24 cellular contexts compared by ENCODE assay signal in the genomic region with DNA sequence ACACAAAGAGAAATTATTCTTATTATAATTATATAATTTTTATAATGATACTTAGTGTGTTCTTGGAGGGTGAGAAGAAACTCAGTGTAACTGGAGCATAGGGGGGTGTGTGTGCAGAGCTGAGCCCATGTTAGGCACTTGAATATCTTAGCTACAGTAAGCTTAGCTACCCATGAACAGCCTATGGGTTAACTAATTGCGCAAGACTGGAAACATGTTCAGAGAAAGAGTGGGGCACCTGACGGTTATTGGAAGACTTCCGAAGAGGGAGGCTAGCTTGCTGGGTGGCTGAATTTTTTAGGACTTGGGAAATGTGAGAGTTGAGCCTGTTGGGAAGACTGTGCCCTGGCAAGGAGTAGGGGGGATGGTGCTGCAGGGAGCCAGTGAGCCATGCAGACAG.
DNase-seq lines count a peak whose midpoint lies in the region; ATAC-seq, FAIRE-seq and TF ChIP-seq lines count a peak whose summit lies in the region.
"Had no signal": no experiment of that assay in that cellular context is flagged by ENCODE, and none has a peak within 500 bp of the region (broad histone marks: within the 10 kb centered on the region; RNA-seq: fewer than 3 reads in every experiment).

No MANE protein-coding gene starts in this region.

- ATAC-seq in HepG2 (no peak), right lobe of liver (no peak), left lung (peak; percentile 90), HG03378 (IDR thresholded peaks at IDR 0.05; ENCODE audit: unreplicated experiment) (no peak)

- H2BK120ac ChIP-seq in neuronal stem cell (ENCODE audit: low read depth, low read length) = no peak overlapping the region

- no peak for TF ChIP-seq EP300 in HepG2 (IDR thresholded peaks at IDR 0.05; ENCODE audit: low read depth in 2 of 2, low read length in 2 of 2)
- TF ChIP-seq EP300 in HepG2 (CRISPR knock-in tag; IDR thresholded peaks at IDR 0.05; ENCODE audit: borderline replicate concordance) = no peak
- TF ChIP-seq EP300 in suprapubic skin (IDR thresholded peaks at IDR 0.05) = no peak

- CTCF ChIA-PET in HepG2 (lab: Yijun Ruan, JAX; ENCODE audit: low intra/inter-chr PET ratio, low total read pairs) = no interaction called here

- in situ Hi-C loops in HepG2 (cut with HindIII; ENCODE audit: extremely low pct_ligation_motif_present, low pct_unique_long_range_greater_than_20kb) = no loop called here

- FAIRE-seq in HepG2 (lab: Jason Lieb, UNC) = no peak
- FAIRE-seq: GM18507, RCC 7860 had no signal

- H3K4me1 ChIP-seq in HepG2 (ENCODE audit: insufficient read depth, low read length) (no peaks in the 10 kb centered on the region), right lobe of liver (no peaks in the 10 kb centered on the region), left lung (no peaks in the 10 kb centered on the region), neuronal stem cell (ENCODE audit: control insufficient read depth in 2 of 2, insufficient read depth in 1 of 2, low read depth in 1 of 2, low read length in 2 of 2) (peaks cover 5 to 13% of the 10 kb centered on the region in 2 donors), suprapubic skin (peaks cover 8% of the 10 kb centered on the region)
- H3K4me1 ChIP-seq: SJCRH30 had no signal

- H3K27ac ChIP-seq in HepG2 (ENCODE audit: extremely low read length, insufficient read depth, low read length) (no peak overlapping the region), right lobe of liver (no peak overlapping the region), left lung (no peak overlapping the region), neuronal stem cell (replicated peaks; ENCODE audit: low read length) (no peak overlapping the region), suprapubic skin (no peak overlapping the region)
- H3K27ac ChIP-seq: C4-2B, HL-60, KMS-11, SJCRH30 had no signal

- H3K9ac ChIP-seq in HepG2 (ENCODE audit: insufficient read depth, low read depth, low read length) (no peak overlapping the region), neuronal stem cell (ENCODE audit: low read depth, low read length, poor library complexity) (peak overlapping the region; percentile 17)
- H3K9ac ChIP-seq: KMS-11 had no signal

- H3K4me2 ChIP-seq in HepG2 (ENCODE audit: low read depth, low read length) = no peak overlapping the region
- H3K4me2 ChIP-seq in neuronal stem cell (ENCODE audit: insufficient read depth, low read length, poor library complexity, severe bottlenecking) = no peak overlapping the region
- H3K4me2 ChIP-seq: KMS-11 had no signal

- POLR2A ChIA-PET in HepG2 (lab: Yijun Ruan, JAX) = no interaction called here

- H3K18ac ChIP-seq in neuronal stem cell (ENCODE audit: low read length) = peak overlapping the region; percentile 66

- no peak overlapping the region for H4K8ac ChIP-seq in neuronal stem cell (ENCODE audit: low read depth, low read length)

- no peak overlapping the region for H3K4me3 ChIP-seq in HepG2 (replicated peaks in 1 of 3; ENCODE audit: insufficient read depth in 1 of 3, low read depth in 2 of 3, low read length in 3 of 3)
- no peak overlapping the region for H3K4me3 ChIP-seq in right lobe of liver
- H3K4me3 ChIP-seq in left lung = no peak overlapping the region
- no peak overlapping the region for H3K4me3 ChIP-seq in neuronal stem cell (ENCODE audit: low read length in 2 of 2)
- no peak overlapping the region for H3K4me3 ChIP-seq in suprapubic skin
- H3K4me3 ChIP-seq: SJCRH30 had no signal

- no peak for TF ChIP-seq POLR2A in HepG2 (IDR thresholded peaks at IDR 0.05; ENCODE audit: insufficient read depth in 1 of 2, low read depth in 2 of 2, low read length in 2 of 2)
- no peak for TF ChIP-seq POLR2A in right lobe of liver (IDR thresholded peaks at IDR 0.05)
- no peak for TF ChIP-seq POLR2A in suprapubic skin (IDR thresholded peaks at IDR 0.05)

- H2AFZ ChIP-seq in HepG2 (ENCODE audit: low read length) (no peak overlapping the region), neuronal stem cell (ENCODE audit: low read length) (peak overlapping the region; percentile 32)

- intact Hi-C loops in HepG2 (cut with micrococcal nuclease; ENCODE audit: unreplicated experiment) (no loop called here), right lobe of liver (cut with DNase I) (no loop called here), left lung (cut with DNase I) (no loop called here)

- H3K79me1 ChIP-seq in neuronal stem cell (ENCODE audit: low read depth, low read length) = no peaks in the 10 kb centered on the region

- H2BK5ac ChIP-seq in neuronal stem cell (ENCODE audit: low read length) = no peak overlapping the region

- TF ChIP-seq CTCF in HepG2 (CRISPR knock-in tag; IDR thresholded peaks at IDR 0.05) = no peak
- TF ChIP-seq CTCF in right lobe of liver (IDR thresholded peaks at IDR 0.05) = no peak
- TF ChIP-seq CTCF in left lung (IDR thresholded peaks at IDR 0.05) = no peak
- TF ChIP-seq CTCF in suprapubic skin (IDR thresholded peaks at IDR 0.05) = no peak

- H2BK15ac ChIP-seq in neuronal stem cell (ENCODE audit: low read length) = peak overlapping the region; percentile 62

- no peaks in the 10 kb centered on the region; the same call in 1 of the 2 replicates for H4K20me1 ChIP-seq in HepG2 (ENCODE audit: insufficient read depth, low read length)

- H4K91ac ChIP-seq in neuronal stem cell (ENCODE audit: low read depth, low read length, poor library complexity) = no peak overlapping the region

- TF ChIP-seq RAD21 in HepG2 (CRISPR knock-in tag; IDR thresholded peaks at IDR 0.05) = no peak

- BruUV-seq in HepG2 (replicated peaks; lab: Mats Ljungman, UMichigan) = no TSS peak

- H3K9me3 ChIP-seq in HepG2 (ENCODE audit: low read length) = no peaks in the 10 kb centered on the region
- H3K9me3 ChIP-seq in right lobe of liver = no peaks in the 10 kb centered on the region
- H3K9me3 ChIP-seq in left lung = no peaks in the 10 kb centered on the region
- H3K9me3 ChIP-seq in neuronal stem cell (replicated peaks in 1 of 2; ENCODE audit: control insufficient read depth in 2 of 2, insufficient read depth in 1 of 2, low read depth in 1 of 2, low read length in 2 of 2) = no peaks in the 10 kb centered on the region
- no peaks in the 10 kb centered on the region for H3K9me3 ChIP-seq in suprapubic skin
- H3K9me3 ChIP-seq: SJCRH30 had no signal

- H2AK5ac ChIP-seq in neuronal stem cell (ENCODE audit: low read depth, low read length) = no peak overlapping the region

- peaks cover 0 to 18% of the 10 kb centered on the region in 2 experiments; a peak in 2 of 5 replicates for H3K27me3 ChIP-seq in HepG2 (ENCODE audit: control insufficient read depth in 1 of 2, insufficient read depth in 2 of 2, low read length in 2 of 2)
- no peaks in the 10 kb centered on the region for H3K27me3 ChIP-seq in right lobe of liver
- peaks cover 0 to 17% of the 10 kb centered on the region in 2 donors for H3K27me3 ChIP-seq in left lung
- no peaks in the 10 kb centered on the region for H3K27me3 ChIP-seq in neuronal stem cell (ENCODE audit: control insufficient read depth in 3 of 3, insufficient read depth in 3 of 3, low read depth in 1 of 3, low read length in 3 of 3)
- H3K27me3 ChIP-seq in suprapubic skin = peaks cover 53% of the 10 kb centered on the region
- H3K27me3 ChIP-seq: SJCRH30 had no signal

- no peak overlapping the region for H2BK12ac ChIP-seq in neuronal stem cell (ENCODE audit: low read length)

- DNase-seq in HepG2 (ENCODE audit: low spot score) (no peak), right lobe of liver (no peak), left lung (no peak), neuronal stem cell (ENCODE audit: low spot score) (no peak), NCI-H1092 (lab: John Stamatoyannopoulos, UW) (no peak), suprapubic skin (ENCODE audit: low spot score in 2 of 2) (no peak)
- DNase-seq in effector CD4-positive, alpha-beta T cell = no peak
- DNase-seq: Calu3; CD8-positive, alpha-beta memory T cell; DMS53; GDM1; H9; HFFc6; NCI-H1417 treated with DMSO at 0.1 percent for 48 hours; NCI-H187; NCI-H446; NCI-H526; SJCRH30 had no signal

- no peaks in the 10 kb centered on the region for H3K36me3 ChIP-seq in HepG2 (replicated peaks in 1 of 2; ENCODE audit: control insufficient read depth in 1 of 2, insufficient read depth in 2 of 2, low read length in 2 of 2)
- H3K36me3 ChIP-seq in right lobe of liver = no peaks in the 10 kb centered on the region
- no peaks in the 10 kb centered on the region for H3K36me3 ChIP-seq in left lung
- no peaks in the 10 kb centered on the region for H3K36me3 ChIP-seq in neuronal stem cell (replicated peaks in 1 of 2; ENCODE audit: control insufficient read depth in 2 of 2, insufficient read depth in 2 of 2, low read length in 2 of 2)
- no peaks in the 10 kb centered on the region for H3K36me3 ChIP-seq in suprapubic skin
- H3K36me3 ChIP-seq: SJCRH30 had no signal

- no peak overlapping the region for H3K14ac ChIP-seq in neuronal stem cell (ENCODE audit: low read length)

- no peak overlapping the region for H3K4ac ChIP-seq in neuronal stem cell (ENCODE audit: low read length)

- H3K23ac ChIP-seq in neuronal stem cell (ENCODE audit: low read depth, low read length, poor library complexity) = peak overlapping the region; percentile 37

- H3K79me2 ChIP-seq in HepG2 (ENCODE audit: insufficient read depth, low read length) = no peaks in the 10 kb centered on the region

- WGBS in HepG2 (ENCODE audit: low lambda C conversion rate) = 48% methylated on average over 3 of the region's 3 CpGs
- WGBS in right lobe of liver (ENCODE audit: insufficient coverage, low coverage, low lambda C conversion rate, missing lambda C conversion rate) = 14% methylated on average over 2 of the region's 3 CpGs
- WGBS in neuronal stem cell (ENCODE audit: extremely low coverage in 2 of 2, insufficient read length in 2 of 2, insufficient replicate concordance in 1 of 2), 2 donors = no CpG with 5 or more reads among the region's 3 CpGs
- WGBS in suprapubic skin = 48% methylated on average over 3 of the region's 3 CpGs

TF ChIP-seq in HepG2, 621 proteins besides CTCF, POLR2A, EP300 and RAD21:
- TF ChIP-seq POLR2AphosphoS5 (IDR thresholded peaks at IDR 0.05; ENCODE audit: low read depth, low read length) (no peak), JUND (CRISPR knock-in tag; IDR thresholded peaks at IDR 0.05) (no peak), ZC3H13 (CRISPR knock-in tag; IDR thresholded peaks at IDR 0.05) (no peak), CEBPB (IDR thresholded peaks at IDR 0.05; ENCODE audit: borderline replicate concordance, low read depth, low read length) (peak; percentile 89), CEBPG (CRISPR knock-in tag; IDR thresholded peaks at IDR 0.05) (peak; percentile 68)
- TF ChIP-seq, protein P1, sequence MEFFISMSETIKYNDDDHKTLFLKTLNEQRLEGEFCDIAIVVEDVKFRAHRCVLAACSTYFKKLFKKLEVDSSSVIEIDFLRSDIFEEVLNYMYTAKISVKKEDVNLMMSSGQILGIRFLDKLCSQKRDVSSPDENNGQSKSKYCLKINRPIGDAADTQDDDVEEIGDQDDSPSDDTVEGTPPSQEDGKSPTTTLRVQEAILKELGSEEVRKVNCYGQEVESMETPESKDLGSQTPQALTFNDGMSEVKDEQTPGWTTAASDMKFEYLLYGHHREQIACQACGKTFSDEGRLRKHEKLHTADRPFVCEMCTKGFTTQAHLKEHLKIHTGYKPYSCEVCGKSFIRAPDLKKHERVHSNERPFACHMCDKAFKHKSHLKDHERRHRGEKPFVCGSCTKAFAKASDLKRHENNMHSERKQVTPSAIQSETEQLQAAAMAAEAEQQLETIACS (CRISPR knock-in tag; IDR thresholded peaks at IDR 0.05) = no peak
